ENCODE assay signal across 1 cellular context in genomic region chr7:111927383-111928019, GRCh38.
TF ChIP-seq lines count a peak whose summit lies in the region.

No MANE protein-coding gene starts in this region.

TF ChIP-seq in GM23338, 12 proteins besides CTCF, POLR2A, EP300 and RAD21 (continued from another document):
- TF ChIP-seq ZNF462 (CRISPR knock-in tag; IDR thresholded peaks at IDR 0.05), result no peak
- no peak for TF ChIP-seq EZH2 (IDR thresholded peaks at IDR 0.05; ENCODE audit: low read depth, unreplicated experiment)
